19 cellular contexts compared by ENCODE assay signal in genomic region chr1:219676012-219676770, GRCh38.
"Had no signal": no experiment of that assay in that cellular context is flagged by ENCODE, and none has a peak within 500 bp of the region (broad histone marks: within the 10 kb centered on the region; RNA-seq: fewer than 3 reads in every experiment).

No MANE protein-coding gene starts in this region.

- H3K27me3 ChIP-seq: ascending aorta, dorsolateral prefrontal cortex, hepatocyte, ovary, sigmoid colon, thyroid gland had no signal

- DNase-seq: activated CD4-positive, alpha-beta T cell treated with anti-CD3 and anti-CD28 coated beads for 4 hours; activated CD8-positive, alpha-beta memory T cell treated with anti-CD3 and anti-CD28 coated beads, Interleukin-2, amount 50 U/mL, for 4 hours; activated CD8-positive, alpha-beta T cell treated with anti-CD3 and anti-CD28 coated beads for 36 hours; dorsolateral prefrontal cortex; kidney; left ventricle myocardium superior; mesendoderm; nephron progenitor cell; ovary; sigmoid colon; stimulated activated CD4-positive, alpha-beta T cell treated with anti-CD3 and anti-CD28 coated beads, Interleukin-15, amount 100 ng/mL, for 24 hours; stimulated activated CD4-positive, alpha-beta T cell treated with anti-CD3 and anti-CD28 coated beads, Interleukin-4, amount 100 ng/mL, for 4 hours; stimulated activated naive CD8-positive, alpha-beta T cell treated with anti-CD3 and anti-CD28 coated beads, Interleukin-15, amount 100 ng/mL, for 72 hours; T-cell; T1000; thyroid gland; WERI-Rb-1 had no signal

- H3K27ac ChIP-seq: ascending aorta, dorsolateral prefrontal cortex, hepatocyte, ovary, sigmoid colon, thyroid gland, WERI-Rb-1 had no signal

- H3K9me3 ChIP-seq: ascending aorta, ovary, sigmoid colon, thyroid gland had no signal

- H3K36me3 ChIP-seq: ascending aorta, ovary, sigmoid colon, thyroid gland, WERI-Rb-1 had no signal

- ATAC-seq: activated CD8-positive, alpha-beta T cell treated with anti-CD3 and anti-CD28 coated beads for 36 hours; left ventricle myocardium superior; stimulated activated naive CD8-positive, alpha-beta T cell treated with anti-CD3 and anti-CD28 coated beads, Interleukin-15, amount 100 ng/mL, for 72 hours; T-cell had no signal

- H2AFZ ChIP-seq: hepatocyte had no signal

- H3K4me3 ChIP-seq: ascending aorta, dorsolateral prefrontal cortex, hepatocyte, ovary, sigmoid colon, thyroid gland had no signal

- H3K4me1 ChIP-seq: ascending aorta, sigmoid colon, thyroid gland had no signal

- H3K4me2 ChIP-seq: hepatocyte had no signal
